In genomic region chr2:156380117-156380645, GRCh38 we compare ENCODE assay signal across 12 cellular contexts. TPM values are rescaled to one million over a fixed set of nuclear protein-coding genes. Genes with fewer than 3 reads are reported as not detected.
DNase-seq lines count a peak whose midpoint lies in the region; ATAC-seq and TF ChIP-seq lines count a peak whose summit lies in the region.
"Had no signal": no experiment of that assay in that cellular context is flagged by ENCODE, and none has a peak within 500 bp of the region (broad histone marks: within the 10 kb centered on the region; RNA-seq: fewer than 3 reads in every experiment).

No MANE protein-coding gene starts in this region.

- H3K27me3 Mint-ChIP-seq in activated T-cell treated with anti-CD3 and anti-CD28 coated beads, Interleukin-2, amount 50 U/mL, for 72 hours (ENCODE audit: low read depth) = no peaks in the 10 kb centered on the region
- H3K27me3 Mint-ChIP-seq in stimulated activated naive B cell treated with anti-CD40 and anti-IgM and Interleukin-4, amounts not matched to agents 10 μg/mL and 1 μg/mL and 100 μg/mL, for 72 hours = no peaks in the 10 kb centered on the region

- no peak overlapping the region for H3K27ac Mint-ChIP-seq in activated T-cell treated with anti-CD3 and anti-CD28 coated beads, Interleukin-2, amount 50 U/mL, for 72 hours
- no peak overlapping the region for H3K27ac Mint-ChIP-seq in stimulated activated naive B cell treated with anti-CD40 and anti-IgM and Interleukin-4, amounts not matched to agents 10 μg/mL and 1 μg/mL and 100 μg/mL, for 72 hours
- H3K27ac Mint-ChIP-seq: endodermal cell had no signal

- ATAC-seq in activated T-cell treated with anti-CD3 and anti-CD28 coated beads, Interleukin-2, amount 50 U/mL, for 72 hours (replicated peaks in 1 of 2) = peak; percentile 67 to 75
- peak; percentile 71 for ATAC-seq in HG02840 (IDR thresholded peaks at IDR 0.05; ENCODE audit: low FRiP score, unreplicated experiment)
- ATAC-seq in stimulated activated naive B cell treated with anti-CD40 and anti-IgM and Interleukin-4, amounts not matched to agents 10 μg/mL and 1 μg/mL and 100 μg/mL, for 72 hours (replicated peaks) = peak; percentile 35 to 42
- ATAC-seq: A549 had no signal

- no peaks in the 10 kb centered on the region for H3K9me2 ChIP-seq in Loucy (replicated peaks; ENCODE audit: low read depth, low read length)

- H4K20me1 ChIP-seq in Loucy (ENCODE audit: insufficient read depth, low read length, poor library complexity, severe bottlenecking) = no peaks in the 10 kb centered on the region

- H3K4me3 ChIP-seq in Loucy (ENCODE audit: low read length, poor library complexity, severe bottlenecking) = no peak overlapping the region
- H3K4me3 ChIP-seq: A549 had no signal

- peak overlapping the region; percentile 14; the same call in 1 of the 2 replicates for H2AFZ ChIP-seq in Loucy (ENCODE audit: low read length)

- peaks cover 2 to 4% of the 10 kb centered on the region in 2 donors for H3K9me3 Mint-ChIP-seq in activated T-cell treated with anti-CD3 and anti-CD28 coated beads, Interleukin-2, amount 50 U/mL, for 72 hours
- no peaks in the 10 kb centered on the region for H3K9me3 Mint-ChIP-seq in stimulated activated naive B cell treated with anti-CD40 and anti-IgM and Interleukin-4, amounts not matched to agents 10 μg/mL and 1 μg/mL and 100 μg/mL, for 72 hours

- peaks cover 1% of the 10 kb centered on the region for H3K4me1 ChIP-seq in Loucy (ENCODE audit: insufficient read depth, low read length, poor library complexity, severe bottlenecking)
- H3K4me1 ChIP-seq: A549 had no signal

- no peaks in the 10 kb centered on the region for H3F3A ChIP-seq in Loucy (ENCODE audit: low read depth)

- peaks cover 32% of the 10 kb centered on the region for H3K4me1 Mint-ChIP-seq in activated T-cell treated with anti-CD3 and anti-CD28 coated beads, Interleukin-2, amount 50 U/mL, for 72 hours (ENCODE audit: low read depth)
- peaks cover 2 to 19% of the 10 kb centered on the region in 2 donors for H3K4me1 Mint-ChIP-seq in stimulated activated naive B cell treated with anti-CD40 and anti-IgM and Interleukin-4, amounts not matched to agents 10 μg/mL and 1 μg/mL and 100 μg/mL, for 72 hours

- H3K27me3 ChIP-seq in Loucy (ENCODE audit: insufficient read depth, low read length, poor library complexity, severe bottlenecking) = no peaks in the 10 kb centered on the region

- TF ChIP-seq CTCF in Loucy (conservative IDR thresholded peaks at IDR 0.05; ENCODE audit: low read length) = no peak

- no peak overlapping the region for H3K4me2 ChIP-seq in Loucy (ENCODE audit: low read depth, low read length, poor library complexity, severe bottlenecking)
- H3K4me2 ChIP-seq: A549 had no signal

- H3K36me3 ChIP-seq in Loucy (ENCODE audit: insufficient read depth, low read length) = no peaks in the 10 kb centered on the region

- no peak for DNase-seq in activated T-cell treated with anti-CD3 and anti-CD28 coated beads, Interleukin-2, amount 50 U/mL, for 72 hours
- no peak for DNase-seq in activated T-cell treated with anti-CD3 and anti-CD28 coated beads for 4 hours
- no peak for DNase-seq in stimulated activated naive B cell treated with anti-CD40 and anti-IgM and Interleukin-4, amounts not matched to agents 10 μg/mL and 1 μg/mL and 100 μg/mL, for 72 hours
- DNase-seq in stimulated activated CD4-positive, alpha-beta T cell treated with anti-CD3 and anti-CD28 coated beads, Interleukin-4, amount 100 ng/mL, for 1 hour = no peak
- no peak for DNase-seq in NK-92 treated with Interleukin-12 subunit alpha and Interleukin-12 subunit beta, amount 100 ng/mL, for 24 hours (lab: John Stamatoyannopoulos, UW)
- DNase-seq in NCI-H2081 (lab: John Stamatoyannopoulos, UW) = no peak
- DNase-seq: activated CD8-positive, alpha-beta memory T cell treated with anti-CD3 and anti-CD28 coated beads, Interleukin-2, amount 50 U/mL, for 48 hours; endodermal cell; substantia nigra had no signal

- H3K36me3 Mint-ChIP-seq in activated T-cell treated with anti-CD3 and anti-CD28 coated beads, Interleukin-2, amount 50 U/mL, for 72 hours (ENCODE audit: insufficient read depth in 2 of 2) = peaks cover 0 to 3% of the 10 kb centered on the region in 2 donors
- H3K36me3 Mint-ChIP-seq in stimulated activated naive B cell treated with anti-CD40 and anti-IgM and Interleukin-4, amounts not matched to agents 10 μg/mL and 1 μg/mL and 100 μg/mL, for 72 hours = no peaks in the 10 kb centered on the region

- no peak overlapping the region for H3K9ac ChIP-seq in Loucy (ENCODE audit: low read depth, low read length, poor library complexity, severe bottlenecking)

- H3K79me2 ChIP-seq in Loucy (ENCODE audit: insufficient read depth, low read length) = no peaks in the 10 kb centered on the region

- H3K4me3 Mint-ChIP-seq in activated T-cell treated with anti-CD3 and anti-CD28 coated beads, Interleukin-2, amount 50 U/mL, for 72 hours = no peak overlapping the region
- no peak overlapping the region for H3K4me3 Mint-ChIP-seq in stimulated activated naive B cell treated with anti-CD40 and anti-IgM and Interleukin-4, amounts not matched to agents 10 μg/mL and 1 μg/mL and 100 μg/mL, for 72 hours
- H3K4me3 Mint-ChIP-seq: endodermal cell had no signal

- H3K9me3 ChIP-seq in Loucy (ENCODE audit: insufficient read depth, low read depth, low read length) = no peaks in the 10 kb centered on the region

RNA-seq across cellular contexts. Expression of gene NR4A2, which starts 47.7 kb away (rescaled TPM):
- total RNA-seq in activated T-cell treated with anti-CD3 and anti-CD28 coated beads, Interleukin-2, amount 50 U/mL, for 72 hours = 10 to 100 TPM; 27.5 to 36.1 TPM

RNA-seq across cellular contexts. Expression of gene GPD2, which starts 56.0 kb away (rescaled TPM):
- 10 to 100 TPM; 20.0 to 24.9 TPM for total RNA-seq in activated T-cell treated with anti-CD3 and anti-CD28 coated beads, Interleukin-2, amount 50 U/mL, for 72 hours
